9 cellular contexts compared by ENCODE assay signal in the genomic region with DNA sequence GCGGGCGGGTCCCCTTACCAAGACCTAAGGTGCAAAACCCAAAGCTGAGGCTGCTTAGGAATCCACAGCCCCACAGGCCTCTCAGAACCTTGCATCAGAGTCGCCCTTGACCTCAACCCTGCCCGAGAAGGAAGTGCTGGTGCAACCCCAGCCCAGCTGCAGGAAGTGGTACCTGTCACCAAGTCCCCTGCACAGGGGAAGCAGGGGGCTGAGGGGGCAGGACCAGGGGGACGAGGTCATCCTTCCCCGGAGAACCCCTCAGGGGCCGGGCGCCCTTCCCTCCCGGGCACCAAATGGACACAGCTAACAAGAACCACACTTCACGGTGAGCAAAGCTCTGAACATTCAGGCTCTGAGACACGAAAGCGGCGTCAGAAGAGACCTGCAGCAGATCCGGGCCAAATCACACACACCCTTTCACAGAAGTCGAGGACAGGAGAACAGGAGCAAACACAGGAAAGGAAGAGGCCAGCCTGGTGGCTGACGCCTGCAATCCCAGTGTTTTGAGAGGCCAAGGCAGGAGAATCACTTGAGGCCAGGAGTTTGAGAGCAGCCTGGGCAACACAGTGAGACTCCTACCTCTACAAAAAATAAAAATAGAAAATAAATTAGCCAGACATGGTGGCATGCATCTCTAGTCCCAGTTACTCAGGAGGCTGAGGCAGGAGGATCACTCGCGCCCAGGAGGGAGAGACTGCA. TPM values are rescaled to one million over a fixed set of nuclear protein-coding genes. Genes with fewer than 3 reads are reported as not detected.
DNase-seq lines count a peak whose midpoint lies in the region; ATAC-seq, FAIRE-seq and TF ChIP-seq lines count a peak whose summit lies in the region.
"Had no signal": no experiment of that assay in that cellular context is flagged by ENCODE, and none has a peak within 500 bp of the region (broad histone marks: within the 10 kb centered on the region; RNA-seq: fewer than 3 reads in every experiment).

No MANE protein-coding gene starts in this region.

- H4K20me1 ChIP-seq in PC-3 (ENCODE audit: low read length), result no peaks in the 10 kb centered on the region
- H4K20me1 ChIP-seq in astrocyte (ENCODE audit: insufficient read depth, low read length), result peaks cover 4% of the 10 kb centered on the region

- no peak for TF ChIP-seq CTCF in PC-3 (conservative IDR thresholded peaks at IDR 0.05; ENCODE audit: low read depth, low read length)
- no peak for TF ChIP-seq CTCF in astrocyte (IDR thresholded peaks at IDR 0.05; ENCODE audit: insufficient read depth, low read depth, low read length)

- FAIRE-seq in astrocyte (lab: Jason Lieb, UNC), result no peak
- FAIRE-seq: pancreas had no signal

- peaks cover 10% of the 10 kb centered on the region for H3F3A ChIP-seq in PC-3 (ENCODE audit: low read length, unreplicated experiment)

- TSS peak; percentile 59 for BruUV-seq in PC-3 (replicated peaks; lab: Mats Ljungman, UMichigan)

- H3K4me3 ChIP-seq in PC-3 (ENCODE audit: low read length) (no peak overlapping the region), astrocyte (ENCODE audit: insufficient read depth, low read depth, low read length) (no peak overlapping the region)
- H3K4me3 ChIP-seq: pancreas had no signal

- H3K4me2 ChIP-seq in PC-3 (ENCODE audit: low read length), result peak overlapping the region; percentile 61
- peak overlapping the region; percentile 55 for H3K4me2 ChIP-seq in astrocyte (ENCODE audit: low read length)

- ATAC-seq in GM21381 (IDR thresholded peaks at IDR 0.05; ENCODE audit: unreplicated experiment) (peak; percentile 68), PC-3 (no peak), GM19351 (IDR thresholded peaks at IDR 0.05; ENCODE audit: unreplicated experiment) (no peak), HG03108 (IDR thresholded peaks at IDR 0.05; ENCODE audit: unreplicated experiment) (no peak)
- ATAC-seq in stimulated activated memory B cell treated with anti-CD40 and anti-IgM and Interleukin-4, amounts not matched to agents 10 μg/mL and 1 μg/mL and 100 μg/mL, for 72 hours, result peak; percentile 80
- ATAC-seq: pancreas had no signal

- no peak overlapping the region for H3K4me3 Mint-ChIP-seq in astrocyte (ENCODE audit: unreplicated experiment)
- peak overlapping the region; percentile 72 for H3K4me3 Mint-ChIP-seq in stimulated activated memory B cell treated with anti-CD40 and anti-IgM and Interleukin-4, amounts not matched to agents 10 μg/mL and 1 μg/mL and 100 μg/mL, for 72 hours

- H3K4me1 Mint-ChIP-seq in astrocyte (ENCODE audit: low read depth, unreplicated experiment), result peaks cover 1% of the 10 kb centered on the region
- peaks cover 91% of the 10 kb centered on the region for H3K4me1 Mint-ChIP-seq in stimulated activated memory B cell treated with anti-CD40 and anti-IgM and Interleukin-4, amounts not matched to agents 10 μg/mL and 1 μg/mL and 100 μg/mL, for 72 hours

- H3K4me1 ChIP-seq in PC-3 (ENCODE audit: insufficient read depth, low read length) (peaks cover 79% of the 10 kb centered on the region), astrocyte (ENCODE audit: insufficient read depth, low read length) (peaks cover 10% of the 10 kb centered on the region)

- peaks cover 60% of the 10 kb centered on the region for H3K27me3 Mint-ChIP-seq in astrocyte (ENCODE audit: low read depth, unreplicated experiment)
- no peaks in the 10 kb centered on the region for H3K27me3 Mint-ChIP-seq in stimulated activated memory B cell treated with anti-CD40 and anti-IgM and Interleukin-4, amounts not matched to agents 10 μg/mL and 1 μg/mL and 100 μg/mL, for 72 hours

- H3K27me3 ChIP-seq in PC-3 (ENCODE audit: low read length), result no peaks in the 10 kb centered on the region
- peaks cover 23% of the 10 kb centered on the region for H3K27me3 ChIP-seq in astrocyte (ENCODE audit: insufficient read depth, low read length)
- H3K27me3 ChIP-seq: pancreas had no signal

- H3K36me3 ChIP-seq in PC-3 (ENCODE audit: low read depth, low read length) (no peaks in the 10 kb centered on the region), astrocyte (ENCODE audit: insufficient read depth, low read length) (no peaks in the 10 kb centered on the region)
- H3K36me3 ChIP-seq: pancreas had no signal

- no peak for DNase-seq in PC-3
- DNase-seq in astrocyte (ENCODE audit: low read depth), result no peak
- no peak for DNase-seq in cerebellar nuclear complex (lab: John Stamatoyannopoulos, UW)
- DNase-seq in NCI-H774 (lab: John Stamatoyannopoulos, UW), result no peak

- H3K79me2 ChIP-seq in PC-3 (ENCODE audit: low read length) (peaks cover 28% of the 10 kb centered on the region), astrocyte (ENCODE audit: insufficient read depth, low read length) (no peaks in the 10 kb centered on the region)

- no peak overlapping the region for H3K27ac Mint-ChIP-seq in astrocyte (ENCODE audit: unreplicated experiment)
- H3K27ac Mint-ChIP-seq in stimulated activated memory B cell treated with anti-CD40 and anti-IgM and Interleukin-4, amounts not matched to agents 10 μg/mL and 1 μg/mL and 100 μg/mL, for 72 hours, result peak overlapping the region; percentile 86

- H3K27ac ChIP-seq in PC-3 (ENCODE audit: low read length) (peak overlapping the region; percentile 73), astrocyte (ENCODE audit: low read depth, low read length) (no peak overlapping the region)
- H3K27ac ChIP-seq: pancreas had no signal

- intact Hi-C loops in PC-3 (cut with micrococcal nuclease), result loop anchor here (5.0 kb wide), 1 partner anchor 37 kb away; no protein-coding TSS in a partner anchor

- no peaks in the 10 kb centered on the region for H3K9me2 ChIP-seq in PC-3 (replicated peaks; ENCODE audit: low read length)

- H3K36me3 Mint-ChIP-seq in astrocyte (ENCODE audit: low read depth, unreplicated experiment), result no peaks in the 10 kb centered on the region
- H3K36me3 Mint-ChIP-seq in stimulated activated memory B cell treated with anti-CD40 and anti-IgM and Interleukin-4, amounts not matched to agents 10 μg/mL and 1 μg/mL and 100 μg/mL, for 72 hours, result peaks cover 16% of the 10 kb centered on the region

- peak overlapping the region; percentile 42 for H3K9ac ChIP-seq in PC-3 (ENCODE audit: low read length)
- no peak overlapping the region for H3K9ac ChIP-seq in astrocyte (ENCODE audit: low read length)

- CTCF ChIA-PET in PC-3 (lab: Charles Lee), result interaction anchor here (0.7 kb wide), 1 partner anchor 41 kb away, joined by 3 read pairs; no protein-coding TSS in a partner anchor

- H3K9me3 ChIP-seq in PC-3 (ENCODE audit: low read length) (no peaks in the 10 kb centered on the region), astrocyte (ENCODE audit: insufficient read depth, low read depth, low read length) (no peaks in the 10 kb centered on the region)
- H3K9me3 ChIP-seq: pancreas had no signal

- POLR2A ChIA-PET in PC-3 (lab: Charles Lee; ENCODE audit: unreplicated experiment), result interaction anchor here (0.9 kb wide), 1 partner anchor 13 kb away, joined by 3 read pairs; no protein-coding TSS in a partner anchor

- H3K9me3 Mint-ChIP-seq in astrocyte (ENCODE audit: unreplicated experiment), result no peaks in the 10 kb centered on the region
- no peaks in the 10 kb centered on the region for H3K9me3 Mint-ChIP-seq in stimulated activated memory B cell treated with anti-CD40 and anti-IgM and Interleukin-4, amounts not matched to agents 10 μg/mL and 1 μg/mL and 100 μg/mL, for 72 hours

- H2AFZ ChIP-seq in PC-3 (ENCODE audit: low read length), result peak overlapping the region; percentile 49; the same call in 1 of the 2 replicates
- peak overlapping the region; percentile 19 for H2AFZ ChIP-seq in astrocyte (ENCODE audit: low read depth, low read length)

RNA-seq across cellular contexts. Expression of gene ITGB2, which starts 6.4 kb away (rescaled TPM):
- 45.1 and 45.7 TPM in 2 replicates for total RNA-seq in PC-3 (2014; rRNA removed)
- total RNA-seq in astrocyte, result 0.61 TPM in 1 of 2 replicates, not detected in the other

RNA-seq across cellular contexts. Expression of gene SLX9, which starts 25.5 kb away (rescaled TPM):
- total RNA-seq in PC-3 (2014; rRNA removed) (80.1 and 94.9 TPM in 2 replicates), astrocyte (26.0 and 38.8 TPM in 2 replicates)

RNA-seq across cellular contexts. Expression of gene PTTG1IP, which starts 40.8 kb away (rescaled TPM):
- total RNA-seq in PC-3 (2014; rRNA removed), result 330 and 455 TPM in 2 replicates
- 208 and 240 TPM in 2 replicates for total RNA-seq in astrocyte

Comparison
In these comparisons a context has a peak if more than half of its experiments do, and no peak if none do; other contexts are left out.
1. ATAC-seq: peak in GM21381 (single experiment) and stimulated activated memory B cell treated with anti-CD40 and anti-IgM and Interleukin-4, amounts not matched to agents 10 μg/mL and 1 μg/mL and 100 μg/mL, for 72 hours (single experiment); none in PC-3 (single experiment), GM19351 (single experiment) and HG03108 (single experiment).
2. RNA of gene ITGB2, which starts 6.4 kb away (total RNA-seq): 45.1 to 45.7 TPM in PC-3; 0.61 TPM in astrocyte; every median in the first group is over 10 times any median in the second.